8 cellular contexts compared by ENCODE assay signal in genomic region chr21:29376556-29376955, GRCh38.
DNase-seq lines count a peak whose midpoint lies in the region; ATAC-seq and TF ChIP-seq lines count a peak whose summit lies in the region.

No MANE protein-coding gene starts in this region.

- in situ Hi-C loops in Panc1 (cut with HindIII; ENCODE audit: low pct_unique_long_range_greater_than_20kb, low sequenced_read_pairs), result no loop called here

- CTCF ChIA-PET in AG04450 (lab: Charles Lee) (interaction anchor here (0.5 to 1.5 kb wide), 5 partner anchors 212 to 472 kb away, joined by 3 to 5 read pairs (median 5); no protein-coding TSS in a partner anchor), Panc1 (lab: Charles Lee) (interaction anchor here (0.6 to 1.0 kb wide), 3 partner anchors 213 to 287 kb away, joined by 3 read pairs; no protein-coding TSS in a partner anchor)

- TF ChIP-seq CTCF in AG04450 (IDR thresholded peaks at IDR 0.05; ENCODE audit: low read depth, low read length) (peak; percentile 36), GM12875 (IDR thresholded peaks at IDR 0.05; ENCODE audit: borderline replicate concordance, insufficient read depth, low read depth, low read length) (peak; percentile 59), Panc1 (IDR thresholded peaks at IDR 0.05) (peak; percentile 45), hepatocyte (IDR thresholded peaks at IDR 0.05; ENCODE audit: poor library complexity) (peak; percentile 17)

- H3K36me3 ChIP-seq in Panc1 (ENCODE audit: control insufficient read depth, insufficient read depth, low read length), result no peaks in the 10 kb centered on the region
- H3K36me3 ChIP-seq in hepatocyte (replicated peaks; ENCODE audit: insufficient read depth, low read depth), result no peaks in the 10 kb centered on the region

- no peak overlapping the region for H2AFZ ChIP-seq in hepatocyte

- peaks cover 3% of the 10 kb centered on the region; the same call in 1 of the 2 replicates for H3K9me3 ChIP-seq in AG04450 (ENCODE audit: control insufficient read depth, insufficient read depth, low read length)
- H3K9me3 ChIP-seq in Panc1 (ENCODE audit: control insufficient read depth, insufficient read depth, low read depth, low read length), result no peaks in the 10 kb centered on the region
- H3K9me3 ChIP-seq in hepatocyte (ENCODE audit: low read depth), result no peaks in the 10 kb centered on the region

- no peak overlapping the region for H3K4me3 ChIP-seq in AG04450 (ENCODE audit: low read depth, low read length)
- no peak overlapping the region for H3K4me3 ChIP-seq in GM12875 (ENCODE audit: low read depth, low read length)
- no peak overlapping the region for H3K4me3 ChIP-seq in Panc1 (ENCODE audit: low read depth in 2 of 2, low read length in 2 of 2)
- no peak overlapping the region for H3K4me3 ChIP-seq in hepatocyte

- no peak overlapping the region for H3K4me2 ChIP-seq in hepatocyte

- H3K27me3 ChIP-seq in AG04450 (ENCODE audit: control insufficient read depth, insufficient read depth, low read length) (no peaks in the 10 kb centered on the region), Panc1 (ENCODE audit: control insufficient read depth, insufficient read depth, low read length) (no peaks in the 10 kb centered on the region), hepatocyte (no peaks in the 10 kb centered on the region)

- DNase-seq in AG04450 (ENCODE audit: low read depth, low spot score), result no peak
- no peak for DNase-seq in Panc1 (ENCODE audit: low read depth, low spot score)
- peak; percentile 12 for DNase-seq in activated T-helper 9 cell treated with anti-CD3 and anti-CD28 coated beads, Interleukin-2, amount 50 U/mL, for 16 hours (ENCODE audit: low read depth)
- DNase-seq in hepatocyte (ENCODE audit: low spot score), result peak; percentile 14
- peak in 2 of 3 donors; percentile 4 to 20 for DNase-seq in stimulated activated CD4-positive, alpha-beta T cell treated with anti-CD3 and anti-CD28 coated beads, TNF-alpha, amount 100 ng/mL, for 1 hour (ENCODE audit: low read depth in 3 of 3, low spot score in 1 of 3)

- ATAC-seq in HG02884 (IDR thresholded peaks at IDR 0.05; ENCODE audit: unreplicated experiment) (peak; percentile 75), Panc1 (no peak), HG02973 (IDR thresholded peaks at IDR 0.05; ENCODE audit: unreplicated experiment) (no peak)

- no TSS peak for BruUV-seq in Panc1 (replicated peaks; lab: Mats Ljungman, UMichigan)

- H4K20me1 ChIP-seq in hepatocyte (ENCODE audit: insufficient read depth, poor library complexity, severe bottlenecking), result no peaks in the 10 kb centered on the region

- 75% methylated on average over 3 of the region's 3 CpGs for WGBS in hepatocyte (ENCODE audit: low lambda C conversion rate, missing lambda C conversion rate)

- H3K27ac ChIP-seq in AG04450 (ENCODE audit: low read depth, low read length), result no peak overlapping the region
- no peak overlapping the region for H3K27ac ChIP-seq in Panc1 (ENCODE audit: low read length)
- H3K27ac ChIP-seq in hepatocyte, result no peak overlapping the region

- H3K9me2 ChIP-seq in hepatocyte (replicated peaks; ENCODE audit: insufficient read depth), result no peaks in the 10 kb centered on the region

- intact Hi-C loops in Panc1 (cut with micrococcal nuclease; ENCODE audit: unreplicated experiment), result no loop called here

- no peaks in the 10 kb centered on the region for H3K79me2 ChIP-seq in hepatocyte

- POLR2A ChIA-PET in AG04450 (lab: Yijun Ruan, JAX), result no interaction called here
- POLR2A ChIA-PET in Panc1 (lab: Charles Lee), result no interaction called here

- H3K4me1 ChIP-seq in Panc1 (ENCODE audit: control insufficient read depth, insufficient read depth, low read length), result peaks cover 2% of the 10 kb centered on the region; the same call in 1 of the 2 replicates
- peaks cover 6% of the 10 kb centered on the region for H3K4me1 ChIP-seq in hepatocyte (ENCODE audit: insufficient read depth)

Comparison
In these comparisons a context has a peak if more than half of its experiments do, and no peak if none do; other contexts are left out.
1. DNase-seq: peak in activated T-helper 9 cell treated with anti-CD3 and anti-CD28 coated beads, Interleukin-2, amount 50 U/mL, for 16 hours (single experiment), hepatocyte (single experiment) and stimulated activated CD4-positive, alpha-beta T cell treated with anti-CD3 and anti-CD28 coated beads, TNF-alpha, amount 100 ng/mL, for 1 hour (2 of 3); none in AG04450 (single experiment) and Panc1 (single experiment).
2. Peak in every context shown above with its lines, with median percentiles within 50 percentile points of each other: CTCF ChIP-seq.